28 cellular contexts compared by ENCODE assay signal in the genomic region with DNA sequence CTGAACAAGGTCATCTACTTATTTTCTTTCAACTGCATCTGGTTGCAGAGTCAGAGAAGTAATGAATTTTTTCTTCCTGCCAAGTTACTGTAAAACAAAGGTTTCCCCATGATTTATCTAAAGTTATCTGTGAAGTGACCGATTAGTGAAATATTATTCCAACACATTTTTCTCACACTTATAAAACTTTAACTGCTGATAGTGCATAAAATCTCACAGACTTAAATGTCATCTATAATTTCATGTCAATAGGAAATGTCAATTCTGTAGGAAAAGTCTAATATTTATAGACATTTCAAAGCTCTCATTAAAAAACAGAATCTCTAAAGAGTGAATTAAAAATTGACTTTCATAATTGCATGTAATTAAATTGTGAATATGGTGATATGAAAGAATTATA.
"Had no signal": no experiment of that assay in that cellular context is flagged by ENCODE, and none has a peak within 500 bp of the region (broad histone marks: within the 10 kb centered on the region; RNA-seq: fewer than 3 reads in every experiment).

No MANE protein-coding gene starts in this region.

- H3K4me2 ChIP-seq: smooth muscle cell had no signal

- H3K9me3 ChIP-seq: neutrophil, pancreas, prostate gland, suprapubic skin, testis, tibial artery, transverse colon, upper lobe of right lung, uterus had no signal

- H3K27ac ChIP-seq: neutrophil, pancreas, prostate gland, skin epidermis, spleen, suprapubic skin, testis, tibial artery, transverse colon, upper lobe of right lung, uterus had no signal

- H3K27me3 ChIP-seq: neutrophil, pancreas, spleen, suprapubic skin, testis, tibial artery, transverse colon, upper lobe of right lung, uterus had no signal

- H3K36me3 ChIP-seq: neutrophil, pancreas, prostate gland, spleen, suprapubic skin, tibial artery, transverse colon, upper lobe of right lung, uterus had no signal

- H3K4me3 ChIP-seq: pancreas, prostate gland, skin epidermis, smooth muscle cell, spleen, suprapubic skin, testis, tibial artery, transverse colon, upper lobe of right lung, uterus had no signal

- FAIRE-seq: pancreas had no signal

- ATAC-seq: naive thymus-derived CD8-positive, alpha-beta T cell; natural killer cell treated with Interleukin-12 subunit alpha and Interleukin-12 subunit beta and Interleukin-15 and Interleukin-18, amount 100 ng/mL, for 72 hours; pancreas; right cardiac atrium; sciatic nerve; stimulated activated memory B cell treated with anti-CD40 and anti-IgM and Interleukin-4, amounts not matched to agents 10 μg/mL and 1 μg/mL and 100 μg/mL, for 72 hours; stimulated activated naive CD8-positive, alpha-beta T cell treated with anti-CD3 and anti-CD28 coated beads, Interleukin-15, amount 100 ng/mL, for 72 hours; stimulated activated naive CD8-positive, alpha-beta T cell treated with anti-CD3 and anti-CD28 coated beads, Interleukin-15, Interleukin-2, amounts not matched to agents 100 U/mL and 50 U/mL, for 24 hours; upper lobe of right lung had no signal

- DNase-seq: naive thymus-derived CD8-positive, alpha-beta T cell; nephron progenitor cell; nucleus accumbens; pancreas; right cardiac atrium; spleen; stimulated activated CD4-positive, alpha-beta T cell treated with anti-CD3 and anti-CD28 coated beads, Interleukin-12 subunit alpha, Interleukin-12 subunit beta, amount 100 ng/mL, for 4 hours; stimulated activated CD4-positive, alpha-beta T cell treated with anti-CD3 and anti-CD28 coated beads, Interleukin-1b, Interleukin-23, amount 100 ng/mL, for 48 hours; stimulated activated CD4-positive, alpha-beta T cell treated with anti-CD3 and anti-CD28 coated beads, Interleukin-4, amount 100 ng/mL, for 1 hour; stimulated activated CD4-positive, alpha-beta T cell treated with anti-CD3 and anti-CD28 coated beads, Interleukin-4, amount 100 ng/mL, for 4 hours; stimulated activated CD8-positive, alpha-beta memory T cell treated with anti-CD3 and anti-CD28 coated beads, Interleukin-4, amount 100 ng/mL, for 48 hours; stimulated activated naive CD4-positive, alpha-beta T cell; stimulated activated naive CD8-positive, alpha-beta T cell treated with anti-CD3 and anti-CD28 coated beads, Interleukin-15, amount 100 ng/mL, for 72 hours; stimulated activated naive CD8-positive, alpha-beta T cell treated with anti-CD3 and anti-CD28 coated beads, Interleukin-15, Interleukin-2, amounts not matched to agents 100 U/mL and 50 U/mL, for 24 hours; substantia nigra; testis; tibial artery; transverse colon; upper lobe of right lung; uterus had no signal

- H3K4me1 ChIP-seq: pancreas, prostate gland, spleen, suprapubic skin, testis, tibial artery, transverse colon, upper lobe of right lung, uterus had no signal
